ENCODE assay signal across 8 cellular contexts in genomic region chr6:122615409-122615808, GRCh38. TPM values are rescaled to one million over a fixed set of nuclear protein-coding genes. Genes with fewer than 3 reads are reported as not detected.
"Had no signal": no experiment of that assay in that cellular context is flagged by ENCODE, and none has a peak within 500 bp of the region (broad histone marks: within the 10 kb centered on the region; RNA-seq: fewer than 3 reads in every experiment).

No MANE protein-coding gene starts in this region.

- DNase-seq: IMR-90, KBM-7, KG1 had no signal

- H3K27ac Mint-ChIP-seq: IgD-negative memory B cell had no signal

- H3K4me2 ChIP-seq: KMS-11 had no signal

- FAIRE-seq: HTR-8/SVneo, K562 had no signal

- H3K4me3 ChIP-seq: K562 had no signal

- ATAC-seq: K562 had no signal

- H3K4me3 Mint-ChIP-seq: IgD-negative memory B cell had no signal

- H3K9ac ChIP-seq: KMS-11 had no signal

- H3K27ac ChIP-seq: HL-60, KMS-11 had no signal

RNA-seq across cellular contexts. Expression of gene PKIB, which starts 5.2 kb away (rescaled TPM):
- polyA plus RNA-seq: IgD-negative memory B cell had no signal
